ENCODE assay signal across 9 cellular contexts in genomic region chr15:90597477-90598052, GRCh38.
DNase-seq lines count a peak whose midpoint lies in the region; ATAC-seq, FAIRE-seq and TF ChIP-seq lines count a peak whose summit lies in the region.
"Had no signal": no experiment of that assay in that cellular context is flagged by ENCODE, and none has a peak within 500 bp of the region (broad histone marks: within the 10 kb centered on the region; RNA-seq: fewer than 3 reads in every experiment).

No MANE protein-coding gene starts in this region.

- peak; percentile 26; the same call in 1 of the 2 replicates for TF ChIP-seq POLR2A in GM12891 (IDR thresholded peaks at IDR 0.05; ENCODE audit: low read depth, low read length)

- H3K4me1 Mint-ChIP-seq in HFFc6 (ENCODE audit: low read depth), result peaks cover 34% of the 10 kb centered on the region
- H3K4me1 Mint-ChIP-seq in natural killer cell treated with Interleukin-12 subunit alpha and Interleukin-12 subunit beta and Interleukin-15 and Interleukin-18, amount 100 ng/mL, for 72 hours (ENCODE audit: low read depth in 2 of 2), result peaks cover 44 to 65% of the 10 kb centered on the region in 2 donors

- DNase-seq in GM12891 (ENCODE audit: insufficient read length, low spot score) (no peak), HFFc6 (no peak), occipital lobe (lab: John Stamatoyannopoulos, UW) (no peak), activated gamma-delta T cell (lab: John Stamatoyannopoulos, UW) (no peak), NCI-H774 (lab: John Stamatoyannopoulos, UW) (no peak), AG08396 (ENCODE audit: low spot score) (no peak)
- DNase-seq in natural killer cell treated with Interleukin-12 subunit alpha and Interleukin-12 subunit beta and Interleukin-15 and Interleukin-18, amount 100 ng/mL, for 72 hours (ENCODE audit: low spot score), result no peak

- peaks cover 16% of the 10 kb centered on the region; the same call in 1 of the 2 replicates for H3K36me3 Mint-ChIP-seq in HFFc6 (ENCODE audit: low read depth)
- no peaks in the 10 kb centered on the region for H3K36me3 Mint-ChIP-seq in natural killer cell treated with Interleukin-12 subunit alpha and Interleukin-12 subunit beta and Interleukin-15 and Interleukin-18, amount 100 ng/mL, for 72 hours

- H3K27me3 Mint-ChIP-seq in HFFc6 (ENCODE audit: insufficient read depth), result peaks cover under 1% of the 10 kb centered on the region; the same call in 1 of the 2 replicates
- no peaks in the 10 kb centered on the region for H3K27me3 Mint-ChIP-seq in natural killer cell treated with Interleukin-12 subunit alpha and Interleukin-12 subunit beta and Interleukin-15 and Interleukin-18, amount 100 ng/mL, for 72 hours

- peak; percentile 83 for FAIRE-seq in GM12891 (lab: Jason Lieb, UNC)
- FAIRE-seq: TTC549 had no signal

- peak; percentile 77 to 85 for ATAC-seq in natural killer cell treated with Interleukin-12 subunit alpha and Interleukin-12 subunit beta and Interleukin-15 and Interleukin-18, amount 100 ng/mL, for 72 hours

- TF ChIP-seq CTCF in HFFc6 (IDR thresholded peaks at IDR 0.05), result no peak
- TF ChIP-seq CTCF in VCaP (conservative IDR thresholded peaks at IDR 0.05), result no peak

- H3K9me3 Mint-ChIP-seq in HFFc6, result no peaks in the 10 kb centered on the region
- H3K9me3 Mint-ChIP-seq in natural killer cell treated with Interleukin-12 subunit alpha and Interleukin-12 subunit beta and Interleukin-15 and Interleukin-18, amount 100 ng/mL, for 72 hours, result no peaks in the 10 kb centered on the region

- H3K27ac ChIP-seq in VCaP, result peak overlapping the region; percentile 92

- 0 out of 2 replicates have a peak overlapping the region, but pooled peaks have one; percentile 2 for H3K27ac Mint-ChIP-seq in HFFc6
- peak overlapping the region; percentile 89 to 97 for H3K27ac Mint-ChIP-seq in natural killer cell treated with Interleukin-12 subunit alpha and Interleukin-12 subunit beta and Interleukin-15 and Interleukin-18, amount 100 ng/mL, for 72 hours

- no peak overlapping the region for H3K4me3 Mint-ChIP-seq in HFFc6
- H3K4me3 Mint-ChIP-seq in natural killer cell treated with Interleukin-12 subunit alpha and Interleukin-12 subunit beta and Interleukin-15 and Interleukin-18, amount 100 ng/mL, for 72 hours, result peak overlapping the region; percentile 75

TF ChIP-seq in GM12891, 5 proteins besides CTCF, POLR2A, EP300 and RAD21:
- no peak for TF ChIP-seq TAF1 (IDR thresholded peaks at IDR 0.05; ENCODE audit: low read depth, low read length)
- TF ChIP-seq SPI1 (IDR thresholded peaks at IDR 0.05; ENCODE audit: low read depth, low read length), result 0 out of 2 replicates have a peak, but pooled peaks have one; percentile 14
